In the genomic region with DNA sequence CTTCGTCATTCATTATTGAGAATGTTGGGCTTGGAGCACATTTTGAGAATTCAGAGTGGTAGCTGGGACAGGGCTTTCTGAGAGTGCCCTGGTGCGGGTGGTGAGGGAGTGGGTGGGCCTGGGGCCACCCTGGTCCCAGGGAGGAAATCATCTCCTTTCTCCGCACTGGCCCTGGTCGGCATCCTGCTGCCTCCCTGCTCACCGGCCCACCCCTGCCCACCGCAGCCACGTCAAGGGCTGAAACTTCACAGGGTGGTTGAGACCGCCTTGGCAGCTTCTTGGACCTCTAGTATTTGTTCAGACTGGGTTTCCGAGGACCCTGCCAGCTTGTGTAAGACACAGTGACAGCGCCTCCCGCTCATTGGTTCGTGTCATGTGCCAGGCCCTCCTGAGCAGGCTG, we compare ENCODE assay signal across 11 cellular contexts. TPM values are rescaled to one million over a fixed set of nuclear protein-coding genes. Genes with fewer than 3 reads are reported as not detected.
"Had no signal": no experiment of that assay in that cellular context is flagged by ENCODE, and none has a peak within 500 bp of the region (broad histone marks: within the 10 kb centered on the region; RNA-seq: fewer than 3 reads in every experiment).

No MANE protein-coding gene starts in this region.

RNA-seq across cellular contexts. Expression of a gene that starts 25.9 kb away (rescaled TPM):
- total RNA-seq: kidney epithelial cell had no signal
- polyA plus RNA-seq: immature natural killer cell had no signal

RNA-seq across cellular contexts. Expression of a gene that starts 58.6 kb away (rescaled TPM):
- total RNA-seq: kidney epithelial cell, left ventricle myocardium superior, lung microvascular endothelial cell, mesenteric fat pad, mucosa of gallbladder had no signal
- polyA plus RNA-seq: keratinocyte, mammary epithelial cell had no signal

RNA-seq across cellular contexts. Expression of a gene that starts 59.7 kb away (rescaled TPM):
- total RNA-seq: hepatocyte, left ventricle myocardium inferior, left ventricle myocardium superior, lower lobe of right lung had no signal
- polyA plus RNA-seq: hepatocyte had no signal
